ENCODE assay signal across 8 cellular contexts in the genomic region with DNA sequence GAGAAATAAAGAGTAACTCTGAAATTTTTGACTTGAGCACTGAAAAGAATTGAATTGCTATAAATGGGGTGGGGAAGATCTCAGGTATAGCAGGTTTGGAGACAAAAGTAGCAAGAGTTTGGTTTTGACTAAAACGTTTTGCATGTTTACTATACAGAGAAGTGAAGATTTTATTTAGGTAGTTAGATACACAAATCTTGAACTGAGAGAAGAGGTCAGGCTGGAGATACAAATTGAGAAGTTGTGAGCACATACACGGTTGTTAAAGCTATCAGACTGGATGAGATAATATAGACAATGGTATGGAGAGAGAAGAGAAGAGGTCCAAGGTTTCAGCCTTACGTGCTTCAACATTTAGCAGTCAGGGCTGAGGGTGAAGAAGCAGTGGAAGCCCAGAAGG.
"Had no signal": no experiment of that assay in that cellular context is flagged by ENCODE, and none has a peak within 500 bp of the region (broad histone marks: within the 10 kb centered on the region; RNA-seq: fewer than 3 reads in every experiment).

No MANE protein-coding gene starts in this region.

- H3K27ac Mint-ChIP-seq: GM23338, H9, HFFc6 had no signal

- DNase-seq: GM23248, GOT3, H7, H9, HCEC 1CT, HFFc6 had no signal

- H3K9me3 Mint-ChIP-seq: H9 had no signal

- H3K4me1 Mint-ChIP-seq: GM23338, H9 had no signal

- ATAC-seq: GM23338, HCT116 had no signal

- H3K4me3 Mint-ChIP-seq: GM23338, H9, HFFc6 had no signal
